Comparison of ENCODE assay signal across 17 cellular contexts in genomic region chr11:65362966-65363365, GRCh38. TPM values are rescaled to one million over a fixed set of nuclear protein-coding genes. Genes with fewer than 3 reads are reported as not detected.
DNase-seq lines count a peak whose midpoint lies in the region; ATAC-seq, FAIRE-seq and TF ChIP-seq lines count a peak whose summit lies in the region.
"Had no signal": no experiment of that assay in that cellular context is flagged by ENCODE, and none has a peak within 500 bp of the region (broad histone marks: within the 10 kb centered on the region; RNA-seq: fewer than 3 reads in every experiment).

No MANE protein-coding gene starts in this region.

- no peak for TF ChIP-seq EP300 in GM12878 (IDR thresholded peaks at IDR 0.05; ENCODE audit: borderline replicate concordance in 1 of 2, control insufficient read depth in 1 of 2, low read depth in 2 of 2, low read length in 2 of 2)

- H3K4me3 Mint-ChIP-seq in natural killer cell (no peak overlapping the region), neural crest cell (peak overlapping the region; percentile 21), progenitor cell of endocrine pancreas (ENCODE audit: low read depth) (no peak overlapping the region)
- no peak overlapping the region for H3K4me3 Mint-ChIP-seq in natural killer cell treated with Interleukin-12 subunit alpha and Interleukin-12 subunit beta and Interleukin-15 and Interleukin-18, amount 100 ng/mL, for 72 hours

- 66% methylated on average over 6 of the region's 6 CpGs for WGBS in GM12878 (ENCODE audit: insufficient coverage, insufficient replicate concordance, low lambda C conversion rate, missing lambda C conversion rate)

- H3K9me3 Mint-ChIP-seq in natural killer cell (no peaks in the 10 kb centered on the region), neural crest cell (no peaks in the 10 kb centered on the region), progenitor cell of endocrine pancreas (ENCODE audit: low read depth) (no peaks in the 10 kb centered on the region)
- H3K9me3 Mint-ChIP-seq in natural killer cell treated with Interleukin-12 subunit alpha and Interleukin-12 subunit beta and Interleukin-15 and Interleukin-18, amount 100 ng/mL, for 72 hours: no peaks in the 10 kb centered on the region

- H3K4me2 ChIP-seq in GM12878 (ENCODE audit: control insufficient read depth, insufficient read depth): peak overlapping the region; percentile 69

- H3K9ac ChIP-seq in GM12878 (ENCODE audit: control insufficient read depth, insufficient read depth, low read length): peak overlapping the region; percentile 53

- POLR2A ChIA-PET in GM12878 (lab: Charles Lee): interaction anchor here (0.6 to 1.4 kb wide), 5 partner anchors 8 to 202 kb away, joined by 3 to 5 read pairs (median 4); partner anchors contain the start of genes DPF2 and FRMD8

- TF ChIP-seq POLR2A in GM12878 (IDR thresholded peaks at IDR 0.05; ENCODE audit: low read depth, low read length) (no peak), breast epithelium (IDR thresholded peaks at IDR 0.05) (no peak)

- H2AFZ ChIP-seq in GM12878 (ENCODE audit: control insufficient read depth, low read depth, low read length): peak overlapping the region; percentile 49

- H3K27ac ChIP-seq in GM12878 (ENCODE audit: control insufficient read depth, insufficient read depth): peak overlapping the region; percentile 29; the same call in 1 of the 2 replicates
- no peak overlapping the region for H3K27ac ChIP-seq in breast epithelium
- H3K27ac ChIP-seq: RWPE1, SJSA1 had no signal

- H3K27me3 ChIP-seq in GM12878 (replicated peaks in 1 of 2; ENCODE audit: control insufficient read depth in 2 of 2, insufficient read depth in 2 of 2, low read length in 1 of 2) (no peaks in the 10 kb centered on the region; a peak in 1 of 4 replicates), breast epithelium (no peaks in the 10 kb centered on the region)
- H3K27me3 ChIP-seq: SJSA1 had no signal

- H3K9me3 ChIP-seq in GM12878 (replicated peaks; ENCODE audit: control insufficient read depth, insufficient read depth, low read length) (no peaks in the 10 kb centered on the region), breast epithelium (no peaks in the 10 kb centered on the region)
- H3K9me3 ChIP-seq: HAP-1, SJSA1 had no signal

- SMC1A ChIA-PET in GM12878 (lab: Charles Lee; ENCODE audit: uncharacterized antibody, unreplicated experiment): interaction anchor here (0.7 to 1.8 kb wide), 8 partner anchors 13 to 148 kb away, joined by 3 to 7 read pairs (median 4); no protein-coding TSS in a partner anchor

- FAIRE-seq in GM12878 (lab: Jason Lieb, UNC): no peak

- peak overlapping the region; percentile 60; the same call in 1 of the 2 replicates for H3K4me3 ChIP-seq in GM12878
- H3K4me3 ChIP-seq in breast epithelium: no peak overlapping the region
- H3K4me3 ChIP-seq: HAP-1, SJSA1 had no signal

- no peak for DNase-seq in natural killer cell
- DNase-seq in natural killer cell treated with Interleukin-12 subunit alpha and Interleukin-12 subunit beta and Interleukin-15 and Interleukin-18, amount 100 ng/mL, for 72 hours (ENCODE audit: low spot score): no peak
- DNase-seq in GM12878 (ENCODE audit: low read depth, low spot score): no peak
- DNase-seq in neural crest cell (ENCODE audit: low read depth, low spot score): no peak
- no peak for DNase-seq in progenitor cell of endocrine pancreas (ENCODE audit: low spot score, unreplicated experiment)
- DNase-seq in breast epithelium (ENCODE audit: low spot score in 2 of 2): no peak
- DNase-seq in foreskin melanocyte: no peak
- no peak for DNase-seq in KG1 (lab: John Stamatoyannopoulos, UW)
- DNase-seq: C1 segment of cervical spinal cord, DMS53, NCI-H1105 treated with DMSO at 0.1 percent for 48 hours, NCI-H187, NCI-H345, NCI-H526 treated with DMSO at 0.1 percent for 48 hours had no signal

- H3K4me1 Mint-ChIP-seq in natural killer cell (peaks cover 5 to 13% of the 10 kb centered on the region in 2 donors), neural crest cell (peaks cover 6% of the 10 kb centered on the region), progenitor cell of endocrine pancreas (ENCODE audit: low read depth) (peaks cover 17% of the 10 kb centered on the region)
- H3K4me1 Mint-ChIP-seq in natural killer cell treated with Interleukin-12 subunit alpha and Interleukin-12 subunit beta and Interleukin-15 and Interleukin-18, amount 100 ng/mL, for 72 hours (ENCODE audit: low read depth in 2 of 2): peaks cover 7 to 10% of the 10 kb centered on the region in 2 donors

- TF ChIP-seq CTCF in natural killer cell (IDR thresholded peaks at IDR 0.05) (no peak), GM12878 (IDR thresholded peaks at IDR 0.05 in 2 of 3, conservative IDR thresholded peaks at IDR 0.05 in 1 of 3; ENCODE audit: control insufficient read depth in 2 of 3, extremely low read depth in 1 of 3, insufficient read depth in 1 of 3, low read depth in 3 of 3, low read length in 3 of 3) (no peak), neural crest cell (conservative IDR thresholded peaks at IDR 0.05) (no peak), progenitor cell of endocrine pancreas (IDR thresholded peaks at IDR 0.05; ENCODE audit: unreplicated experiment) (no peak), breast epithelium (IDR thresholded peaks at IDR 0.05) (no peak)

- no peak for TF ChIP-seq RAD21 in GM12878 (IDR thresholded peaks at IDR 0.05; ENCODE audit: insufficient read depth, low read depth, low read length)

- no peaks in the 10 kb centered on the region for H3K36me3 ChIP-seq in GM12878 (ENCODE audit: control insufficient read depth in 2 of 2, insufficient read depth in 2 of 2, low read length in 1 of 2)
- H3K36me3 ChIP-seq in breast epithelium: no peaks in the 10 kb centered on the region
- H3K36me3 ChIP-seq: HAP-1, SJSA1 had no signal

- H3K4me1 ChIP-seq in GM12878 (ENCODE audit: control insufficient read depth, insufficient read depth, low read length) (peaks cover 14% of the 10 kb centered on the region), breast epithelium (no peaks in the 10 kb centered on the region)
- H3K4me1 ChIP-seq: SJSA1 had no signal

- H3K27me3 Mint-ChIP-seq in natural killer cell (ENCODE audit: low read depth in 2 of 2) (no peaks in the 10 kb centered on the region), neural crest cell (ENCODE audit: low read depth) (no peaks in the 10 kb centered on the region), progenitor cell of endocrine pancreas (no peaks in the 10 kb centered on the region)
- no peaks in the 10 kb centered on the region for H3K27me3 Mint-ChIP-seq in natural killer cell treated with Interleukin-12 subunit alpha and Interleukin-12 subunit beta and Interleukin-15 and Interleukin-18, amount 100 ng/mL, for 72 hours

- CTCF ChIA-PET in GM12878 (lab: Yijun Ruan, JAX): interaction anchor here (0.5 to 2.4 kb wide), 11 partner anchors 10 to 207 kb away, joined by 3 to 14 read pairs (median 5); partner anchors contain the start of genes CDC42EP2 and ZNRD2

- H3K36me3 Mint-ChIP-seq in natural killer cell (no peaks in the 10 kb centered on the region), neural crest cell (ENCODE audit: low read depth) (no peaks in the 10 kb centered on the region), progenitor cell of endocrine pancreas (ENCODE audit: insufficient read depth) (no peaks in the 10 kb centered on the region)
- no peaks in the 10 kb centered on the region for H3K36me3 Mint-ChIP-seq in natural killer cell treated with Interleukin-12 subunit alpha and Interleukin-12 subunit beta and Interleukin-15 and Interleukin-18, amount 100 ng/mL, for 72 hours

- no peaks in the 10 kb centered on the region for H4K20me1 ChIP-seq in GM12878 (ENCODE audit: control insufficient read depth, insufficient read depth)

- H3K27ac Mint-ChIP-seq in natural killer cell: peak overlapping the region; percentile 72 to 87
- peak overlapping the region in 1 of 2 donors; percentile 64 for H3K27ac Mint-ChIP-seq in natural killer cell treated with Interleukin-12 subunit alpha and Interleukin-12 subunit beta and Interleukin-15 and Interleukin-18, amount 100 ng/mL, for 72 hours
- H3K27ac Mint-ChIP-seq in neural crest cell (ENCODE audit: unreplicated experiment): no peak overlapping the region
- H3K27ac Mint-ChIP-seq in progenitor cell of endocrine pancreas: no peak overlapping the region

- RAD21 ChIA-PET in GM12878 (lab: Charles Lee; ENCODE audit: unreplicated experiment): interaction anchor here (0.6 to 1.8 kb wide), 12 partner anchors 15 to 156 kb away, joined by 3 to 8 read pairs (median 4); no protein-coding TSS in a partner anchor

- H3K79me2 ChIP-seq in GM12878 (ENCODE audit: control insufficient read depth, insufficient read depth, low read length): no peaks in the 10 kb centered on the region

- ATAC-seq in natural killer cell (no peak), GM12878 (no peak; the same call in 2 of the 3 replicates)
- no peak for ATAC-seq in natural killer cell treated with Interleukin-12 subunit alpha and Interleukin-12 subunit beta and Interleukin-15 and Interleukin-18, amount 100 ng/mL, for 72 hours

- in situ Hi-C loops in GM12878 (cut with MboI): no loop called here

- intact Hi-C loops in natural killer cell (cut with micrococcal nuclease) (loop anchor here (10.0 kb wide), 1 partner anchor 222 kb away; no protein-coding TSS in a partner anchor), GM12878 (cut with micrococcal nuclease; ENCODE audit: unreplicated experiment) (no loop called here), breast epithelium (cut with DNase I; ENCODE audit: low total_unique reads) (no loop called here)

- BruUV-seq in GM12878 (replicated peaks; lab: Mats Ljungman, UMichigan): TSS peak; percentile 96

RNA-seq across cellular contexts. Expression of gene TIGD3, which starts 8.4 kb away (rescaled TPM):
- 1 to 10 TPM in 2 of 3 donors, under 1 TPM in 1; 0.70 to 2.2 (median 1.2) TPM for total RNA-seq in natural killer cell
- total RNA-seq in natural killer cell treated with Interleukin-12 subunit alpha and Interleukin-12 subunit beta and Interleukin-15 and Interleukin-18, amount 100 ng/mL, for 72 hours: 1 to 10 TPM in 1 of 2 donors, under 1 TPM in 1; 0.59 to 1.3 TPM
- total RNA-seq in GM12878 (2013; cell fraction: nucleolus; rRNA removed): 0.79 and 1.3 TPM in 2 replicates
- 1.3 and 1.4 TPM in 2 replicates for total RNA-seq in GM12878 (2014; rRNA removed)
- total RNA-seq in GM12878 (2014; rRNA removed; fragmentation: Illumina TruSeq; extraction: Trizol): 0.18 and 0.49 TPM in 2 replicates
- total RNA-seq in GM12878 (2021): 1.2 and 1.3 TPM in 2 replicates
- 0.33 TPM for polyA plus RNA-seq in GM12878 (2011; ENCODE audit: low read depth)
- 0.20 and 0.41 TPM in 2 replicates for polyA plus RNA-seq in GM12878 (2011; rRNA removed)
- 0.37 and 0.59 TPM in 2 replicates for polyA plus RNA-seq in GM12878 (2011; cell fraction: cytosol; rRNA removed)
- 0.96 and 1.4 TPM in 2 replicates for polyA plus RNA-seq in GM12878 (2011; cell fraction: nucleus; rRNA removed)
- 0.50 and 0.94 TPM in 2 replicates for polyA plus RNA-seq in GM12878 (2012)
- 0.25 and 0.52 TPM in 2 replicates for polyA plus RNA-seq in GM12878 (2014; fragmentation: Illumina TruSeq; extraction: Trizol)
- polyA plus RNA-seq in GM12878 (2014; fragmentation: Nextera tagmentation; extraction: Ambion mirVana): under 1 TPM; 0.13 TPM
- 0.66 and 1.00 TPM in 2 replicates for polyA plus RNA-seq in GM12878 (2014; rRNA removed)
- polyA plus RNA-seq in GM12878 (2016; fragmentation: Nextera tagmentation; extraction: Ambion mirVana): under 1 TPM; 0.64 to 0.95 TPM
- polyA minus RNA-seq in GM12878 (2011; rRNA and poly(A)+ RNA removed): 0.44 and 0.82 TPM in 2 replicates
- not detected in 2 replicates for polyA minus RNA-seq in GM12878 (2011; cell fraction: cytosol; rRNA and poly(A)+ RNA removed)
- 0.24 and 0.67 TPM in 2 replicates for polyA minus RNA-seq in GM12878 (2011; cell fraction: nucleus; rRNA and poly(A)+ RNA removed)
- total RNA-seq in neural crest cell: 3.3 TPM in 2 replicates
- 3.0 and 3.8 TPM in 2 replicates for total RNA-seq in progenitor cell of endocrine pancreas
- total RNA-seq in breast epithelium: 1 to 10 TPM in 1 of 3 donors, under 1 TPM in 1, not detected in 1; 0.29 to 1.3 TPM
- total RNA-seq: SJSA1 had no signal

RNA-seq across cellular contexts. Expression of gene SLC25A45, which starts 19.5 kb away (rescaled TPM):
- 10 to 100 TPM; 50.9 to 61.1 (median 61.0) TPM for total RNA-seq in natural killer cell
- 10 to 100 TPM; 10.8 to 12.6 TPM for total RNA-seq in natural killer cell treated with Interleukin-12 subunit alpha and Interleukin-12 subunit beta and Interleukin-15 and Interleukin-18, amount 100 ng/mL, for 72 hours
- total RNA-seq in GM12878 (2013; cell fraction: nucleolus; rRNA removed): 23.1 and 23.7 TPM in 2 replicates
- total RNA-seq in GM12878 (2014; rRNA removed): 19.4 and 22.8 TPM in 2 replicates
- 10.8 and 13.1 TPM in 2 replicates for total RNA-seq in GM12878 (2014; rRNA removed; fragmentation: Illumina TruSeq; extraction: Trizol)
- total RNA-seq in GM12878 (2021): 28.6 and 29.1 TPM in 2 replicates
- polyA plus RNA-seq in GM12878 (2011; ENCODE audit: low read depth): 10.7 TPM
- 9.2 and 15.4 TPM in 2 replicates for polyA plus RNA-seq in GM12878 (2011; rRNA removed)
- polyA plus RNA-seq in GM12878 (2011; cell fraction: cytosol; rRNA removed): 20.7 and 25.7 TPM in 2 replicates
- 46.7 and 57.3 TPM in 2 replicates for polyA plus RNA-seq in GM12878 (2011; cell fraction: nucleus; rRNA removed)
- 17.8 and 25.4 TPM in 2 replicates for polyA plus RNA-seq in GM12878 (2012)
- polyA plus RNA-seq in GM12878 (2014; fragmentation: Illumina TruSeq; extraction: Trizol): 15.5 and 17.8 TPM in 2 replicates
- polyA plus RNA-seq in GM12878 (2014; fragmentation: Nextera tagmentation; extraction: Ambion mirVana): 1 to 10 TPM; 4.1 to 9.7 TPM
- polyA plus RNA-seq in GM12878 (2014; rRNA removed): 33.7 and 35.5 TPM in 2 replicates
- polyA plus RNA-seq in GM12878 (2016; fragmentation: Nextera tagmentation; extraction: Ambion mirVana): 10 to 100 TPM; 31.0 to 35.2 TPM
- polyA minus RNA-seq in GM12878 (2011; rRNA and poly(A)+ RNA removed): 3.9 and 9.1 TPM in 2 replicates
- polyA minus RNA-seq in GM12878 (2011; cell fraction: cytosol; rRNA and poly(A)+ RNA removed): 1.9 and 4.7 TPM in 2 replicates
- polyA minus RNA-seq in GM12878 (2011; cell fraction: nucleus; rRNA and poly(A)+ RNA removed): 6.6 and 8.6 TPM in 2 replicates
- total RNA-seq in neural crest cell: 1.5 and 1.8 TPM in 2 replicates
- total RNA-seq in progenitor cell of endocrine pancreas: 4.0 and 5.3 TPM in 2 replicates
- 1 to 10 TPM; 5.4 to 9.1 (median 6.6) TPM for total RNA-seq in breast epithelium

RNA-seq across cellular contexts. Expression of gene FRMD8, which starts 23.5 kb away (rescaled TPM):
- total RNA-seq in natural killer cell (10 to 100 TPM; 45.6 to 58.4 (median 57.7) TPM), GM12878 (2014; rRNA removed) (40.9 and 47.5 TPM in 2 replicates), GM12878 (2014; rRNA removed; fragmentation: Illumina TruSeq; extraction: Trizol) (12.2 and 14.3 TPM in 2 replicates), GM12878 (2021) (65.1 and 69.4 TPM in 2 replicates), neural crest cell (25.6 and 29.0 TPM in 2 replicates), progenitor cell of endocrine pancreas (27.3 and 27.5 TPM in 2 replicates), breast epithelium (10 to 100 TPM; 22.9 to 57.0 (median 49.0) TPM)
- 10 to 100 TPM; 50.5 to 68.4 TPM for total RNA-seq in natural killer cell treated with Interleukin-12 subunit alpha and Interleukin-12 subunit beta and Interleukin-15 and Interleukin-18, amount 100 ng/mL, for 72 hours
- 52.5 and 60.5 TPM in 2 replicates for total RNA-seq in GM12878 (2013; cell fraction: nucleolus; rRNA removed)
- polyA plus RNA-seq in GM12878 (2011; ENCODE audit: low read depth): 8.2 TPM
- polyA plus RNA-seq in GM12878 (2011; rRNA removed) (8.0 and 18.4 TPM in 2 replicates), GM12878 (2014; fragmentation: Illumina TruSeq; extraction: Trizol) (6.6 and 14.0 TPM in 2 replicates), GM12878 (2014; fragmentation: Nextera tagmentation; extraction: Ambion mirVana) (1 to 10 TPM; 8.3 TPM), GM12878 (2014; rRNA removed) (53.8 and 55.9 TPM in 2 replicates), GM12878 (2016; fragmentation: Nextera tagmentation; extraction: Ambion mirVana) (10 to 100 TPM; 37.7 to 42.4 TPM)
- 28.1 and 42.6 TPM in 2 replicates for polyA plus RNA-seq in GM12878 (2011; cell fraction: cytosol; rRNA removed)
- polyA plus RNA-seq in GM12878 (2011; cell fraction: nucleus; rRNA removed): 58.9 and 140 TPM in 2 replicates
- polyA plus RNA-seq in GM12878 (2012): 14.9 and 21.0 TPM in 2 replicates
- polyA minus RNA-seq in GM12878 (2011; rRNA and poly(A)+ RNA removed): 26.0 and 32.5 TPM in 2 replicates
- 21.4 and 21.8 TPM in 2 replicates for polyA minus RNA-seq in GM12878 (2011; cell fraction: cytosol; rRNA and poly(A)+ RNA removed)
- 33.6 and 61.0 TPM in 2 replicates for polyA minus RNA-seq in GM12878 (2011; cell fraction: nucleus; rRNA and poly(A)+ RNA removed)

RNA-seq across cellular contexts. Expression of gene DPF2, which starts 29.3 kb away (rescaled TPM):
- 100 to 1,000 TPM in 1 of 3 donors, 10 to 100 TPM in 2; 69.6 to 102 (median 89.1) TPM for total RNA-seq in natural killer cell
- total RNA-seq in natural killer cell treated with Interleukin-12 subunit alpha and Interleukin-12 subunit beta and Interleukin-15 and Interleukin-18, amount 100 ng/mL, for 72 hours: 10 to 100 TPM; 61.8 to 82.5 TPM
- 54.0 and 61.9 TPM in 2 replicates for total RNA-seq in GM12878 (2013; cell fraction: nucleolus; rRNA removed)
- total RNA-seq in GM12878 (2014; rRNA removed): 34.0 and 36.2 TPM in 2 replicates
- 27.5 and 27.9 TPM in 2 replicates for total RNA-seq in GM12878 (2014; rRNA removed; fragmentation: Illumina TruSeq; extraction: Trizol)
- total RNA-seq in GM12878 (2021): 49.2 and 57.3 TPM in 2 replicates
- polyA plus RNA-seq in GM12878 (2011; ENCODE audit: low read depth): 20.0 TPM
- 24.3 and 29.4 TPM in 2 replicates for polyA plus RNA-seq in GM12878 (2011; rRNA removed)
- 40.3 and 53.9 TPM in 2 replicates for polyA plus RNA-seq in GM12878 (2011; cell fraction: cytosol; rRNA removed)
- polyA plus RNA-seq in GM12878 (2011; cell fraction: nucleus; rRNA removed): 79.8 and 81.5 TPM in 2 replicates
- polyA plus RNA-seq in GM12878 (2012): 37.2 and 38.7 TPM in 2 replicates
- polyA plus RNA-seq in GM12878 (2014; fragmentation: Illumina TruSeq; extraction: Trizol): 44.0 and 54.1 TPM in 2 replicates
- 10 to 100 TPM; 14.7 to 15.0 TPM for polyA plus RNA-seq in GM12878 (2014; fragmentation: Nextera tagmentation; extraction: Ambion mirVana)
- 32.0 and 33.1 TPM in 2 replicates for polyA plus RNA-seq in GM12878 (2014; rRNA removed)
- 10 to 100 TPM; 56.8 to 60.0 TPM for polyA plus RNA-seq in GM12878 (2016; fragmentation: Nextera tagmentation; extraction: Ambion mirVana)
- 28.1 and 45.1 TPM in 2 replicates for polyA minus RNA-seq in GM12878 (2011; rRNA and poly(A)+ RNA removed)
- polyA minus RNA-seq in GM12878 (2011; cell fraction: cytosol; rRNA and poly(A)+ RNA removed): 15.8 and 23.3 TPM in 2 replicates
- 19.9 and 34.4 TPM in 2 replicates for polyA minus RNA-seq in GM12878 (2011; cell fraction: nucleus; rRNA and poly(A)+ RNA removed)
- 96.3 and 99.0 TPM in 2 replicates for total RNA-seq in neural crest cell
- 81.9 and 96.5 TPM in 2 replicates for total RNA-seq in progenitor cell of endocrine pancreas
- total RNA-seq in breast epithelium: 10 to 100 TPM; 30.7 to 44.8 (median 39.7) TPM

RNA-seq across cellular contexts. Expression of gene CDC42EP2, which starts 48.3 kb away (rescaled TPM):
- total RNA-seq in natural killer cell (1 to 10 TPM; 1.4 to 1.5 (median 1.5) TPM), GM12878 (2014; rRNA removed) (0.44 TPM in 1 of 2 replicates, not detected in the other), GM12878 (2014; rRNA removed; fragmentation: Illumina TruSeq; extraction: Trizol) (0.23 TPM in 1 of 2 replicates, not detected in the other), GM12878 (2021) (0.66 and 1.2 TPM in 2 replicates), neural crest cell (2.3 and 4.0 TPM in 2 replicates), progenitor cell of endocrine pancreas (5.3 and 5.9 TPM in 2 replicates), breast epithelium (10 to 100 TPM; 11.3 to 20.8 (median 13.4) TPM)
- total RNA-seq in natural killer cell treated with Interleukin-12 subunit alpha and Interleukin-12 subunit beta and Interleukin-15 and Interleukin-18, amount 100 ng/mL, for 72 hours: 1 to 10 TPM in 1 of 2 donors, not detected in 1; 1.7 TPM
- 3.5 and 4.6 TPM in 2 replicates for total RNA-seq in GM12878 (2013; cell fraction: nucleolus; rRNA removed)
- polyA plus RNA-seq in GM12878 (2011; ENCODE audit: low read depth): 0.13 TPM
- polyA plus RNA-seq in GM12878 (2011; rRNA removed) (0.03 TPM in 1 of 2 replicates, not detected in the other), GM12878 (2014; fragmentation: Illumina TruSeq; extraction: Trizol) (0.06 TPM in 1 of 2 replicates, not detected in the other), GM12878 (2014; fragmentation: Nextera tagmentation; extraction: Ambion mirVana) (under 1 TPM in 1 of 2 experiments, not detected in 1; 0.07 TPM), GM12878 (2014; rRNA removed) (0.12 and 0.41 TPM in 2 replicates), GM12878 (2016; fragmentation: Nextera tagmentation; extraction: Ambion mirVana) (under 1 TPM; 0.09 to 0.13 TPM)
- polyA plus RNA-seq in GM12878 (2011; cell fraction: cytosol; rRNA removed): 0.08 TPM in 1 of 2 replicates, not detected in the other
- 0.41 and 0.58 TPM in 2 replicates for polyA plus RNA-seq in GM12878 (2011; cell fraction: nucleus; rRNA removed)
- polyA plus RNA-seq in GM12878 (2012): 0.88 and 1.3 TPM in 2 replicates
- 0.46 TPM in 1 of 2 replicates, not detected in the other for polyA minus RNA-seq in GM12878 (2011; rRNA and poly(A)+ RNA removed)
- 0.53 TPM in 1 of 2 replicates, not detected in the other for polyA minus RNA-seq in GM12878 (2011; cell fraction: cytosol; rRNA and poly(A)+ RNA removed)
- 0.12 TPM in 1 of 2 replicates, not detected in the other for polyA minus RNA-seq in GM12878 (2011; cell fraction: nucleus; rRNA and poly(A)+ RNA removed)

Comparison
In these comparisons a context has a peak if more than half of its experiments do, and no peak if none do; other contexts are left out.
1. H3K27ac Mint-ChIP-seq: peak in natural killer cell (2 of 2); none in neural crest cell (single experiment) and progenitor cell of endocrine pancreas (single experiment).